16 cellular contexts compared by ENCODE assay signal in the genomic region with DNA sequence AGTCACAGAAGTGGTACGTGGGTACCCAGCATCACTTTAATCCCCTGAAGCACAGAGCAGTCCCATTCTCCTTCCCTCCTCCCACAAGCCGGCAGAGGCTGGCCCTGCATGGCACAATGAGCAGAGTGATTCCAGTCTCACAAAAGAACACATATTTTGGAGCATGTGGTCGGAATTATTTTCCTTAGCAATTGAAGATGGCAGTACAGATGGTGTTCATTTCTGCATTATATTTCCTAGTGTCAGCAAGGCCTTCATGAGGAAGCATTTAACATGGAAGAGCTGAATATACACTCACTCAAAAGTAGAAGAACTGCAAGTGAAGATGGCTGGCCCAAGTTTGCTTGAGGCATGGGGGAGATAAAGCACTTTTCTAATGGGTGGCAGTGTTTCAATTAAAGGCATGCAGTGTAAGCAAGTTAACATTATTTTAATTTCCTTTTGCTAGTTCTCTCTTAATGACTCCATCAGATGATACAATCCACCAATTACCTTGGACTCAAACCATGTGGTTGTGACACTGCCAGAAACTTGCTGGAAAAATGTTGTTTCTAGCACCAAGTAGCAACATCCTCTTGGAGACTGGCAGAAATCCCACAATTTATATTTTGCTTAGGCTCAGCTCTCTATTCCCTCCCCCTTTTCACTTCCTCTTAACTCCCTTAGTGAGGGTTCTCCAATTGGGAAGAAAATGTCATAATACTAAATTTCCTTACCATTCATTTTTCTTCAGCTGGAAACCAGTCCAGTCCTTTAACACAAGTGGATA.
DNase-seq lines count a peak whose midpoint lies in the region; ATAC-seq and TF ChIP-seq lines count a peak whose summit lies in the region.
"Had no signal": no experiment of that assay in that cellular context is flagged by ENCODE, and none has a peak within 500 bp of the region (broad histone marks: within the 10 kb centered on the region; RNA-seq: fewer than 3 reads in every experiment).

No MANE protein-coding gene starts in this region.

- H3K27me3 Mint-ChIP-seq in nephron (ENCODE audit: low read depth), result no peaks in the 10 kb centered on the region
- H3K27me3 Mint-ChIP-seq: activated naive CD4-positive, alpha-beta T cell treated with anti-CD3 and anti-CD28 coated beads, Interleukin-2, amount 50 U/mL, for 24 hours had no signal

- peaks cover 36% of the 10 kb centered on the region for H3K4me1 Mint-ChIP-seq in nephron
- H3K4me1 Mint-ChIP-seq: activated naive CD4-positive, alpha-beta T cell treated with anti-CD3 and anti-CD28 coated beads, Interleukin-2, amount 50 U/mL, for 24 hours; natural killer cell had no signal

- H3K27ac Mint-ChIP-seq in nephron, result peak overlapping the region; percentile 10 to 93 (median 90)
- H3K27ac Mint-ChIP-seq: activated naive CD4-positive, alpha-beta T cell treated with anti-CD3 and anti-CD28 coated beads, Interleukin-2, amount 50 U/mL, for 24 hours; natural killer cell had no signal

- ATAC-seq in psoas muscle, result no peak
- ATAC-seq in GM19023 (IDR thresholded peaks at IDR 0.05; ENCODE audit: unreplicated experiment), result no peak
- ATAC-seq: natural killer cell had no signal

- WGBS in psoas muscle, 3 donors, result 89 to 94% (median 89%) methylated on average over 3 of the region's 3 CpGs

- peaks cover 0 to 20% of the 10 kb centered on the region in 2 donors for H3K36me3 ChIP-seq in psoas muscle (ENCODE audit: insufficient read depth in 1 of 2, low read depth in 1 of 2)
- H3K36me3 ChIP-seq: WERI-Rb-1 had no signal

- peaks cover 26% of the 10 kb centered on the region for H3K4me1 ChIP-seq in psoas muscle

- no peak overlapping the region for H3K4me3 ChIP-seq in psoas muscle
- H3K4me3 ChIP-seq: coronary artery, skin epidermis, suprapubic skin had no signal

- intact Hi-C loops in psoas muscle (cut with DNase I), result no loop called here

- H3K27ac ChIP-seq in psoas muscle, result no peak overlapping the region
- H3K27ac ChIP-seq: suprapubic skin, WERI-Rb-1 had no signal

- no peak overlapping the region for H3K4me3 Mint-ChIP-seq in nephron
- H3K4me3 Mint-ChIP-seq: activated naive CD4-positive, alpha-beta T cell treated with anti-CD3 and anti-CD28 coated beads, Interleukin-2, amount 50 U/mL, for 24 hours; natural killer cell had no signal

- no peaks in the 10 kb centered on the region for H3K27me3 ChIP-seq in psoas muscle (ENCODE audit: insufficient read depth in 3 of 3, low read length in 2 of 3)
- H3K27me3 ChIP-seq: suprapubic skin had no signal

- DNase-seq in EL, result peak; percentile 67
- DNase-seq in NCI-H226, result peak; percentile 51
- DNase-seq in fibroblast of gingiva (ENCODE audit: low read depth), result peak; percentile 94
- DNase-seq in psoas muscle, result no peak
- no peak for DNase-seq in activated CD4-positive, alpha-beta T cell treated with anti-CD3 and anti-CD28 coated beads, Interleukin-2, amount 50 U/mL, for 48 hours
- no peak for DNase-seq in DMS 273 treated with DMSO at 0.1 percent for 48 hours (lab: John Stamatoyannopoulos, UW)
- DNase-seq: COR-L47, glutamatergic neuron, natural killer cell, WERI-Rb-1 had no signal

- H3K9me3 Mint-ChIP-seq in nephron, result no peaks in the 10 kb centered on the region
- H3K9me3 Mint-ChIP-seq: activated naive CD4-positive, alpha-beta T cell treated with anti-CD3 and anti-CD28 coated beads, Interleukin-2, amount 50 U/mL, for 24 hours; natural killer cell had no signal

- H3K9me3 ChIP-seq in psoas muscle, result no peaks in the 10 kb centered on the region
- H3K9me3 ChIP-seq: suprapubic skin had no signal

- no peak for TF ChIP-seq CTCF in nephron (IDR thresholded peaks at IDR 0.05; ENCODE audit: unreplicated experiment in 3 of 3)
- TF ChIP-seq CTCF in psoas muscle (IDR thresholded peaks at IDR 0.05), result no peak

- H3K36me3 Mint-ChIP-seq in nephron (ENCODE audit: low read depth), result peaks cover 11% of the 10 kb centered on the region

Comparison
In these comparisons a context has a peak if more than half of its experiments do, and no peak if none do; other contexts are left out.
1. DNase-seq: peak in EL (single experiment), NCI-H226 (single experiment) and fibroblast of gingiva (single experiment); none in psoas muscle (0 of 2), activated CD4-positive, alpha-beta T cell treated with anti-CD3 and anti-CD28 coated beads, Interleukin-2, amount 50 U/mL, for 48 hours (0 of 2) and DMS 273 treated with DMSO at 0.1 percent for 48 hours (single experiment).